ENCODE assay signal across 31 cellular contexts in the genomic region with DNA sequence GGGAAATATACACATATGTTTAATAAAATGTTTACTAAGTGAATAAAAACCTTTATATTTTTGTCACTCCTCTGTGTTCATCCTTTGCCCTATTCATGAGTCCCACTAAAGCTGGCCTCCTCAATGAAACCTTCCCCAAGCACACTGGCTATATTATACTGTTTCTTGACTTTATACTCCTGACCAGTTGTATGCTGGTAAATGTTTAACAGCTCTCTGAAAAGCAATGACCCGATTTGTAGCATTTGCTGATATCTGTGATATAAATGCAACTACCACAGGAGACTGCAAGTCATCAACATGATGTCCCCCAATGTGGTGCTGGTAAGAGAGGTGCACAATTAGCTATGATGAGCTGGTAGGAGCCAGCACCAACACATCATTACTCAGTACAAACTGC.
"Had no signal": no experiment of that assay in that cellular context is flagged by ENCODE, and none has a peak within 500 bp of the region (broad histone marks: within the 10 kb centered on the region; RNA-seq: fewer than 3 reads in every experiment).

No MANE protein-coding gene starts in this region.

- H3K36me3 ChIP-seq: brain microvascular endothelial cell had no signal

- H3K4me3 ChIP-seq: body of pancreas, breast epithelium had no signal

- ATAC-seq: activated CD8-positive, alpha-beta memory T cell treated with anti-CD3 and anti-CD28 coated beads, Interleukin-2, amount 10 ng/mL, durations not matched to agents 7 days and 5 days; activated CD8-positive, alpha-beta T cell treated with anti-CD3 and anti-CD28 coated beads, Interleukin-2, amount 10 ng/mL, durations not matched to agents 7 days and 5 days; activated naive CD8-positive, alpha-beta T cell treated with anti-CD3 and anti-CD28 coated beads, Interleukin-2, amount 50 U/mL, for 24 hours; body of pancreas had no signal

- H3K4me1 ChIP-seq: body of pancreas, breast epithelium had no signal

- DNase-seq: activated B cell treated with CpG ODN at 0.5 μM for 24 hours; activated CD4-positive, alpha-beta memory T cell treated with anti-CD3 and anti-CD28 coated beads, Interleukin-2, amount 10 ng/mL, durations not matched to agents 7 days and 5 days; activated CD4-positive, alpha-beta T cell treated with anti-CD3 and anti-CD28 coated beads for 4 hours; activated CD4-positive, alpha-beta T cell treated with anti-CD3 and anti-CD28 coated beads, Interleukin-2, amount 10 ng/mL, durations not matched to agents 24 days and 14 days; activated CD4-positive, alpha-beta T cell treated with anti-CD3 and anti-CD28 coated beads, Interleukin-2, amount 50 U/mL, for 1 hour; activated CD4-positive, alpha-beta T cell treated with anti-CD3 and anti-CD28 coated beads, Interleukin-2, amount 50 U/mL, for 4 hours; activated CD4-positive, CD25-positive, alpha-beta regulatory T cell treated with anti-CD3 and anti-CD28 coated beads, Interleukin-2, amount 50 U/mL, for 72 hours; activated CD8-positive, alpha-beta memory T cell treated with anti-CD3 and anti-CD28 coated beads for 24 hours; activated CD8-positive, alpha-beta memory T cell treated with anti-CD3 and anti-CD28 coated beads, Interleukin-2, amount 10 ng/mL, durations not matched to agents 7 days and 5 days; activated CD8-positive, alpha-beta memory T cell treated with anti-CD3 and anti-CD28 coated beads, Interleukin-2, amount 50 U/mL, for 48 hours; activated CD8-positive, alpha-beta T cell treated with anti-CD3 and anti-CD28 coated beads, Interleukin-2, amount 10 ng/mL, durations not matched to agents 7 days and 5 days; activated effector memory CD4-positive, alpha-beta T cell treated with Interleukin-2 at 50 U/mL for 16 hours; activated gamma-delta T cell; activated naive CD4-positive, alpha-beta T cell treated with anti-CD3 and anti-CD28 coated beads, Interleukin-2, amount 10 ng/mL, durations not matched to agents 7 days and 5 days; activated naive CD4-positive, alpha-beta T cell treated with Interleukin-2 at 50 U/mL for 16 hours; activated naive CD8-positive, alpha-beta T cell treated with anti-CD3 and anti-CD28 coated beads, Interleukin-2, amount 10 ng/mL, durations not matched to agents 7 days and 5 days; activated naive CD8-positive, alpha-beta T cell treated with anti-CD3 and anti-CD28 coated beads, Interleukin-2, amount 50 U/mL, for 24 hours; activated T-cell treated with anti-CD3 and anti-CD28 coated beads, Interleukin-2, amount 50 U/mL, for 24 hours; activated T-cell treated with anti-CD3 and anti-CD28 coated beads, Interleukin-2, amount 50 U/mL, for 48 hours; amygdala; anterior cingulate cortex; body of pancreas; brain microvascular endothelial cell; central memory CD4-positive, alpha-beta T cell; T-helper 1 cell; T-helper 2 cell; T-helper 9 cell had no signal

- H3K9me3 ChIP-seq: body of pancreas, breast epithelium had no signal

- FAIRE-seq: astrocyte, TTC549 had no signal

- H3K27ac ChIP-seq: body of pancreas, brain microvascular endothelial cell, breast epithelium, VCaP had no signal

- H3K27me3 ChIP-seq: body of pancreas, brain microvascular endothelial cell, breast epithelium had no signal
